Comparison of ENCODE assay signal across 9 cellular contexts in genomic region chr11:19715373-19715772, GRCh38. TPM values are rescaled to one million over a fixed set of nuclear protein-coding genes. Genes with fewer than 3 reads are reported as not detected.
DNase-seq lines count a peak whose midpoint lies in the region; ATAC-seq and TF ChIP-seq lines count a peak whose summit lies in the region.
"Had no signal": no experiment of that assay in that cellular context is flagged by ENCODE, and none has a peak within 500 bp of the region (broad histone marks: within the 10 kb centered on the region; RNA-seq: fewer than 3 reads in every experiment).

No MANE protein-coding gene starts in this region.

- H3K4me1 Mint-ChIP-seq in HFFc6 (ENCODE audit: low read depth): peaks cover 83% of the 10 kb centered on the region

- H3K27me3 Mint-ChIP-seq in HFFc6 (ENCODE audit: insufficient read depth): peaks cover 5% of the 10 kb centered on the region; the same call in 1 of the 2 replicates

- peaks cover 29% of the 10 kb centered on the region; the same call in 1 of the 2 replicates for H3K36me3 Mint-ChIP-seq in HFFc6 (ENCODE audit: low read depth)
- H3K36me3 Mint-ChIP-seq: memory B cell had no signal

- TF ChIP-seq CTCF in HFFc6 (IDR thresholded peaks at IDR 0.05): no peak

- no peak for ATAC-seq in GM19397 (IDR thresholded peaks at IDR 0.05; ENCODE audit: unreplicated experiment)

- peak overlapping the region; percentile 86 for H3K4me3 Mint-ChIP-seq in HFFc6
- H3K4me3 Mint-ChIP-seq: memory B cell had no signal

- peak; percentile 95 for DNase-seq in HFFc6
- peak; percentile 81 for DNase-seq in astrocyte of the hippocampus (ENCODE audit: low read depth, low spot score)
- DNase-seq in kidney tubule cell (ENCODE audit: low spot score): peak; percentile 99
- no peak for DNase-seq in stimulated activated naive CD4-positive, alpha-beta T cell (lab: John Stamatoyannopoulos, UW)
- no peak for DNase-seq in NCI-H2196 (lab: John Stamatoyannopoulos, UW; ENCODE audit: unreplicated experiment)
- DNase-seq in activated T-cell treated with anti-CD3 and anti-CD28 coated beads, Interleukin-2, amount 50 U/mL, for 48 hours: no peak

- H3K27ac Mint-ChIP-seq in HFFc6: peak overlapping the region; percentile 96
- H3K27ac Mint-ChIP-seq: memory B cell had no signal

- H3K27ac ChIP-seq in temporal lobe (ENCODE audit: low read depth, low read length): peak overlapping the region; percentile 17

- no peaks in the 10 kb centered on the region for H3K9me3 Mint-ChIP-seq in HFFc6
- H3K9me3 Mint-ChIP-seq: memory B cell had no signal

RNA-seq across cellular contexts. Expression of gene NAV2, which starts 2.7 kb away (rescaled TPM):
- total RNA-seq in HFFc6 (2021; fragmentation: NEBNext Ultra II Directional; extraction: Animal tissue kit (Norgen Biotek cat#: 25700)): 10 to 100 TPM; 12.4 to 34.9 (median 31.8) TPM
- 22.9 TPM for total RNA-seq in temporal lobe

Comparison
In these comparisons a context has a peak if more than half of its experiments do, and no peak if none do; other contexts are left out.
1. DNase-seq: peak in HFFc6 (single experiment), astrocyte of the hippocampus (single experiment) and kidney tubule cell (single experiment); none in stimulated activated naive CD4-positive, alpha-beta T cell (0 of 6), NCI-H2196 (single experiment) and activated T-cell treated with anti-CD3 and anti-CD28 coated beads, Interleukin-2, amount 50 U/mL, for 48 hours (0 of 2).